Comparison of ENCODE assay signal across 10 cellular contexts in the genomic region with DNA sequence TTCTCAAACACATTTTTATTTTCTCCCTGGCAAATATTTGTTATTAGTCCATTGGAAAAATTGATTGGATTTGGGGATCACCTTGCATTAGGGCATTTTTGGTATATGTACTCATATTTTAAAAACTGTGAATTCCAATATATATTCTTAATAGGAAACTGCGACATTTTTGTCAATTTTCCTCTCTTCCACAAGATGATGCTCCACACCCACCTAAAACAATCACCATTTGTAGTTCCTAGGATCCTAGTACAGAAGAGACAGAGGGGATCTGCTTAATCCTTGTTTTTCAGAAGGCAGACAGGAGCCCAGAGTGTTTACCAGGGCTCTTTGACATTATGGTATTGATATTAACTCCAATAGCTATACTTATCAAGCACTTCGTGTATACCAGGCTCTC. TPM values are rescaled to one million over a fixed set of nuclear protein-coding genes. Genes with fewer than 3 reads are reported as not detected.
DNase-seq lines count a peak whose midpoint lies in the region; ATAC-seq, FAIRE-seq and TF ChIP-seq lines count a peak whose summit lies in the region.
"Had no signal": no experiment of that assay in that cellular context is flagged by ENCODE, and none has a peak within 500 bp of the region (broad histone marks: within the 10 kb centered on the region; RNA-seq: fewer than 3 reads in every experiment).

No MANE protein-coding gene starts in this region.

- TF ChIP-seq POLR2A in A549 (IDR thresholded peaks at IDR 0.05; ENCODE audit: low read length), result no peak

- H3K36me3 ChIP-seq in HEK293 (ENCODE audit: control insufficient read depth in 2 of 2, insufficient read depth in 1 of 2, low read length in 2 of 2), result no peaks in the 10 kb centered on the region
- H3K36me3 ChIP-seq: uterus had no signal

- CTCF ChIA-PET in A549 (lab: Yijun Ruan, JAX), result interaction anchor here (0.6 to 6.0 kb wide), 26 partner anchors 10 to 573 kb away, joined by 3 to 40 read pairs (median 5); no protein-coding TSS in a partner anchor
- CTCF ChIA-PET in HEK293 (lab: Yijun Ruan, JAX), result interaction anchor here (0.5 to 4.2 kb wide), 22 partner anchors 9 to 1370 kb away, joined by 3 to 26 read pairs (median 4); no protein-coding TSS in a partner anchor

- DNase-seq in A549 (ENCODE audit: low read depth in 1 of 2, low spot score in 1 of 2), result peak in 1 of 2 experiments; percentile 33
- peak; percentile 19 for DNase-seq in RKO (ENCODE audit: low spot score)
- DNase-seq in fibroblast of villous mesenchyme (ENCODE audit: low read depth), result no peak
- no peak for DNase-seq in GOT3 (lab: John Stamatoyannopoulos, UW)
- DNase-seq in T1000 (lab: John Stamatoyannopoulos, UW), result no peak
- no peak for DNase-seq in NCI-H2081 (lab: John Stamatoyannopoulos, UW)
- DNase-seq: T-helper 2 cell, uterus had no signal

- 23% methylated on average over 2 of the region's 2 CpGs for WGBS in A549 (ENCODE audit: missing lambda C conversion rate)

- H3K27ac ChIP-seq in A549 (no peak overlapping the region), HEK293 (ENCODE audit: extremely low read depth, low read depth, low read length) (no peak overlapping the region)
- H3K27ac ChIP-seq: uterus had no signal

- TF ChIP-seq EP300 in A549 (IDR thresholded peaks at IDR 0.05), result no peak

- no peaks in the 10 kb centered on the region for H3K9me3 ChIP-seq in A549
- no peaks in the 10 kb centered on the region for H3K9me3 ChIP-seq in HEK293 (ENCODE audit: control insufficient read depth, insufficient read depth, low read depth, low read length)
- H3K9me3 ChIP-seq: uterus had no signal

- ATAC-seq in A549, result no peak
- no peak for ATAC-seq in GM21737 (IDR thresholded peaks at IDR 0.05; ENCODE audit: unreplicated experiment)

- H3K4me1 ChIP-seq in A549 (peaks cover 6% of the 10 kb centered on the region; the same call in 1 of the 3 replicates), HEK293 (ENCODE audit: control insufficient read depth, insufficient read depth, low read length) (no peaks in the 10 kb centered on the region)
- H3K4me1 ChIP-seq: uterus had no signal

- no peak overlapping the region for H3K4me2 ChIP-seq in A549

- TF ChIP-seq RAD21 in A549 (conservative IDR thresholded peaks at IDR 0.05 in 1 of 2, IDR thresholded peaks at IDR 0.05 in 1 of 2), result peak; percentile 58 to 64; a peak in 4 of 5 replicates

- FAIRE-seq in A549 (lab: Jason Lieb, UNC), result no peak

- peak; percentile 50 for TF ChIP-seq CTCF in A549 (IDR thresholded peaks at IDR 0.05)
- peak; percentile 64 for TF ChIP-seq CTCF in HEK293 (tag by site-specific recombination; IDR thresholded peaks at IDR 0.05)
- TF ChIP-seq CTCF in fibroblast of villous mesenchyme (IDR thresholded peaks at IDR 0.05; ENCODE audit: insufficient read depth, low read depth, low read length), result peak; percentile 38

- no peak overlapping the region for H3K4me3 ChIP-seq in A549
- H3K4me3 ChIP-seq in HEK293 (ENCODE audit: low read depth, low read length), result no peak overlapping the region
- H3K4me3 ChIP-seq in fibroblast of villous mesenchyme (ENCODE audit: low read depth, low read length), result no peak overlapping the region
- H3K4me3 ChIP-seq: uterus had no signal

- POLR2A ChIA-PET in A549 (lab: Yijun Ruan, JAX), result no interaction called here
- POLR2A ChIA-PET in HEK293 (lab: Yijun Ruan, JAX), result no interaction called here

TF ChIP-seq in A549, 52 proteins besides CTCF, POLR2A, EP300 and RAD21:
- TF ChIP-seq, protein P1, sequence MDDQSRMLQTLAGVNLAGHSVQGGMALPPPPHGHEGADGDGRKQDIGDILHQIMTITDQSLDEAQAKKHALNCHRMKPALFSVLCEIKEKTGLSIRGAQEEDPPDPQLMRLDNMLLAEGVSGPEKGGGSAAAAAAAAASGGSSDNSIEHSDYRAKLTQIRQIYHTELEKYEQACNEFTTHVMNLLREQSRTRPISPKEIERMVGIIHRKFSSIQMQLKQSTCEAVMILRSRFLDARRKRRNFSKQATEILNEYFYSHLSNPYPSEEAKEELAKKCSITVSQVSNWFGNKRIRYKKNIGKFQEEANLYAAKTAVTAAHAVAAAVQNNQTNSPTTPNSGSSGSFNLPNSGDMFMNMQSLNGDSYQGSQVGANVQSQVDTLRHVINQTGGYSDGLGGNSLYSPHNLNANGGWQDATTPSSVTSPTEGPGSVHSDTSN (IDR thresholded peaks at IDR 0.05), result no peak
- TF ChIP-seq, protein P2, sequence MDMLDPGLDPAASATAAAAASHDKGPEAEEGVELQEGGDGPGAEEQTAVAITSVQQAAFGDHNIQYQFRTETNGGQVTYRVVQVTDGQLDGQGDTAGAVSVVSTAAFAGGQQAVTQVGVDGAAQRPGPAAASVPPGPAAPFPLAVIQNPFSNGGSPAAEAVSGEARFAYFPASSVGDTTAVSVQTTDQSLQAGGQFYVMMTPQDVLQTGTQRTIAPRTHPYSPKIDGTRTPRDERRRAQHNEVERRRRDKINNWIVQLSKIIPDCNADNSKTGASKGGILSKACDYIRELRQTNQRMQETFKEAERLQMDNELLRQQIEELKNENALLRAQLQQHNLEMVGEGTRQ (IDR thresholded peaks at IDR 0.05), result no peak
- TF ChIP-seq MYC (IDR thresholded peaks at IDR 0.05; ENCODE audit: borderline replicate concordance, low read length) (no peak), SMC3 (IDR thresholded peaks at IDR 0.05) (0 out of 3 replicates have a peak, but pooled peaks have one; percentile 21)

TF ChIP-seq in HEK293, 187 proteins besides CTCF, POLR2A, EP300 and RAD21:
- TF ChIP-seq, protein P3, sequence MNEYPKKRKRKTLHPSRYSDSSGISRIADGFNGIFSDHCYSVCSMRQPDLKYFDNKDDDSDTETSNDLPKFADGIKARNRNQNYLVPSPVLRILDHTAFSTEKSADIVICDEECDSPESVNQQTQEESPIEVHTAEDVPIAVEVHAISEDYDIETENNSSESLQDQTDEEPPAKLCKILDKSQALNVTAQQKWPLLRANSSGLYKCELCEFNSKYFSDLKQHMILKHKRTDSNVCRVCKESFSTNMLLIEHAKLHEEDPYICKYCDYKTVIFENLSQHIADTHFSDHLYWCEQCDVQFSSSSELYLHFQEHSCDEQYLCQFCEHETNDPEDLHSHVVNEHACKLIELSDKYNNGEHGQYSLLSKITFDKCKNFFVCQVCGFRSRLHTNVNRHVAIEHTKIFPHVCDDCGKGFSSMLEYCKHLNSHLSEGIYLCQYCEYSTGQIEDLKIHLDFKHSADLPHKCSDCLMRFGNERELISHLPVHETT (tag by site-specific recombination; IDR thresholded peaks at IDR 0.05), result no peak
- peak; percentile 52; the same call in 1 of the 2 replicates for TF ChIP-seq ZBTB17 (tag by site-specific recombination; IDR thresholded peaks at IDR 0.05)
- TF ChIP-seq ZNF654 (tag by site-specific recombination; IDR thresholded peaks at IDR 0.05; ENCODE audit: low read depth), result peak; percentile 55

RNA-seq across cellular contexts. Expression of a gene that starts 22.8 kb away (rescaled TPM):
- polyA plus RNA-seq in A549 (2011; rRNA removed) (0.61 and 0.81 TPM in 2 replicates), A549 (2017; fragmentation: RNase III; extraction: RNeasy Plus Mini Kit Qiagen cat#74134 plus additional on column Dnase treatment) (0.64 to 0.94 TPM (median 0.90 TPM) in 3 replicates)
- polyA plus RNA-seq in A549 (2012; cell fraction: cytosol; rRNA removed), result 0.21 and 0.26 TPM in 2 replicates
- 0.25 and 0.31 TPM in 2 replicates for polyA plus RNA-seq in A549 (2012; cell fraction: nucleus; rRNA removed)
- polyA minus RNA-seq in A549 (2011; rRNA and poly(A)+ RNA removed), result 0.39 and 0.41 TPM in 2 replicates
- under 0.01 TPM in 2 replicates for total RNA-seq in fibroblast of villous mesenchyme

RNA-seq across cellular contexts. Expression of a gene that starts 45.5 kb away (rescaled TPM):
- polyA plus RNA-seq in A549 (2011; rRNA removed) (19.2 and 20.5 TPM in 2 replicates), A549 (2017; fragmentation: RNase III; extraction: RNeasy Plus Mini Kit Qiagen cat#74134 plus additional on column Dnase treatment) (17.3 to 21.2 TPM (median 20.0 TPM) in 3 replicates)
- 25.2 and 28.8 TPM in 2 replicates for polyA plus RNA-seq in A549 (2012; cell fraction: cytosol; rRNA removed)
- 12.6 and 15.0 TPM in 2 replicates for polyA plus RNA-seq in A549 (2012; cell fraction: nucleus; rRNA removed)
- polyA minus RNA-seq in A549 (2011; rRNA and poly(A)+ RNA removed), result 9.1 and 15.2 TPM in 2 replicates
- 13.0 and 14.2 TPM in 2 replicates for total RNA-seq in fibroblast of villous mesenchyme
